Comparison of ENCODE assay signal across 9 cellular contexts in the genomic region with DNA sequence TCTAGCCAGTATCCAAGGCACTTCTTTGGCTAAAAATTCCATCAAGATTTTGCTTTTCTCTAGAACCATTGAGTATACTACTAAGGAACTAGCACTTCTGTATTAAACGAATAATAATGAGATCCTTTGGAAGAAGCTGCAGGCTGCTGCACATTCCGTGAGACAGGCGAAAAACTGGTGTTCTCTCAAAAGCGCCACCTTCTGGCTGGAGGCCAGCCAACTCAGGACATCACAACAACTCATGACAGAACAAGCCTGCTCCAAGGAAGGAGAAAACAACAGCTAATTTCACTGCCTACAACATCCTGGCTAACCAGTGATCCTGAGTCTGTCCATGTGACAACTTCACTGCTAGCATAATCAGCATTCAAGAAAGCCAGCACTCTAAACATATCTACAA.
DNase-seq lines count a peak whose midpoint lies in the region; ATAC-seq, FAIRE-seq and TF ChIP-seq lines count a peak whose summit lies in the region.
"Had no signal": no experiment of that assay in that cellular context is flagged by ENCODE, and none has a peak within 500 bp of the region (broad histone marks: within the 10 kb centered on the region; RNA-seq: fewer than 3 reads in every experiment).

No MANE protein-coding gene starts in this region.

- peak; percentile 44 for ATAC-seq in activated CD8-positive, alpha-beta T cell treated with anti-CD3 and anti-CD28 coated beads, Interleukin-2, amount 10 ng/mL, durations not matched to agents 7 days and 5 days
- no peak for ATAC-seq in HG03342 (IDR thresholded peaks at IDR 0.05; ENCODE audit: unreplicated experiment)
- ATAC-seq: effector memory CD8-positive, alpha-beta T cell had no signal

- H3K4me2 ChIP-seq in keratinocyte (ENCODE audit: control insufficient read depth, extremely low read depth, insufficient read depth, low read depth, low read length), result no peak overlapping the region

- H2AFZ ChIP-seq in keratinocyte (ENCODE audit: control insufficient read depth, low read length), result no peak overlapping the region

- H3K36me3 ChIP-seq in keratinocyte (ENCODE audit: control insufficient read depth in 2 of 2, extremely low read depth in 1 of 2, insufficient read depth in 2 of 2, low read length in 2 of 2), result no peaks in the 10 kb centered on the region

- H3K27ac ChIP-seq in keratinocyte (ENCODE audit: control insufficient read depth, insufficient read depth, low read length), result no peak overlapping the region

- POLR2A ChIA-PET in activated CD8-positive, alpha-beta T cell treated with anti-CD3 and anti-CD28 coated beads, Interleukin-2, amount 10 ng/mL, durations not matched to agents 7 days and 5 days (lab: Charles Lee), result no interaction called here

- no peak overlapping the region for H3K4me3 Mint-ChIP-seq in activated CD8-positive, alpha-beta T cell treated with anti-CD3 and anti-CD28 coated beads, Interleukin-2, amount 10 ng/mL, durations not matched to agents 7 days and 5 days
- H3K4me3 Mint-ChIP-seq: effector memory CD8-positive, alpha-beta T cell had no signal

- DNase-seq in AG08396 (ENCODE audit: low spot score), result peak; percentile 34
- DNase-seq in GM18507 (ENCODE audit: extremely low spot score, insufficient read length, low read depth), result no peak
- DNase-seq in Jurkat, Clone E6-1 (ENCODE audit: low read depth, low spot score), result peak; percentile 32
- peak; percentile 51 for DNase-seq in activated CD8-positive, alpha-beta T cell treated with anti-CD3 and anti-CD28 coated beads, Interleukin-2, amount 10 ng/mL, durations not matched to agents 7 days and 5 days
- no peak for DNase-seq in keratinocyte (ENCODE audit: low read depth, low spot score)
- DNase-seq in pons (ENCODE audit: low spot score), result no peak
- no peak for DNase-seq in GF-D8 (lab: John Stamatoyannopoulos, UW)

- peak; percentile 37 to 57 (median 47) for TF ChIP-seq CTCF in keratinocyte (optimal IDR thresholded peaks at IDR 0.05 in 1 of 3, IDR thresholded peaks at IDR 0.05 in 1 of 3, conservative IDR thresholded peaks at IDR 0.05 in 1 of 3; ENCODE audit: extremely low read depth in 1 of 3, insufficient read depth in 2 of 3, low read length in 3 of 3)

- H3K9me3 Mint-ChIP-seq in activated CD8-positive, alpha-beta T cell treated with anti-CD3 and anti-CD28 coated beads, Interleukin-2, amount 10 ng/mL, durations not matched to agents 7 days and 5 days (ENCODE audit: insufficient read depth), result no peaks in the 10 kb centered on the region
- H3K9me3 Mint-ChIP-seq: effector memory CD8-positive, alpha-beta T cell had no signal

- no peak overlapping the region for H3K27ac Mint-ChIP-seq in activated CD8-positive, alpha-beta T cell treated with anti-CD3 and anti-CD28 coated beads, Interleukin-2, amount 10 ng/mL, durations not matched to agents 7 days and 5 days
- H3K27ac Mint-ChIP-seq: effector memory CD8-positive, alpha-beta T cell had no signal

- no peaks in the 10 kb centered on the region for H4K20me1 ChIP-seq in keratinocyte (ENCODE audit: control insufficient read depth, extremely low read depth, insufficient read depth, low read length)

- no peak overlapping the region for H3K4me3 ChIP-seq in Jurkat, Clone E6-1 (ENCODE audit: low read length)
- H3K4me3 ChIP-seq in keratinocyte (ENCODE audit: control insufficient read depth in 2 of 3, extremely low read depth in 1 of 3, insufficient read depth in 2 of 3, low read depth in 1 of 3, low read length in 3 of 3), result no peak overlapping the region

- no peak overlapping the region for H3K9ac ChIP-seq in keratinocyte (ENCODE audit: control insufficient read depth, extremely low read depth, insufficient read depth, low read length)

- H3K4me1 Mint-ChIP-seq in activated CD8-positive, alpha-beta T cell treated with anti-CD3 and anti-CD28 coated beads, Interleukin-2, amount 10 ng/mL, durations not matched to agents 7 days and 5 days (ENCODE audit: low read depth), result no peaks in the 10 kb centered on the region

- no peaks in the 10 kb centered on the region for H3K36me3 Mint-ChIP-seq in activated CD8-positive, alpha-beta T cell treated with anti-CD3 and anti-CD28 coated beads, Interleukin-2, amount 10 ng/mL, durations not matched to agents 7 days and 5 days (ENCODE audit: low read depth)

- H3K27me3 ChIP-seq in keratinocyte (ENCODE audit: control insufficient read depth, extremely low read depth, insufficient read depth, low read length), result no peaks in the 10 kb centered on the region

- CTCF ChIA-PET in activated CD8-positive, alpha-beta T cell treated with anti-CD3 and anti-CD28 coated beads, Interleukin-2, amount 10 ng/mL, durations not matched to agents 7 days and 5 days (lab: Charles Lee), result interaction anchor here (0.6 to 5.8 kb wide), 3 partner anchors 17 to 81 kb away, joined by 3 to 60 read pairs (median 4); no protein-coding TSS in a partner anchor

- peaks cover 16% of the 10 kb centered on the region for H3K27me3 Mint-ChIP-seq in activated CD8-positive, alpha-beta T cell treated with anti-CD3 and anti-CD28 coated beads, Interleukin-2, amount 10 ng/mL, durations not matched to agents 7 days and 5 days (ENCODE audit: low read depth)

- no peaks in the 10 kb centered on the region for H3K9me1 ChIP-seq in keratinocyte (ENCODE audit: control insufficient read depth, extremely low read depth, insufficient read depth, low read length)

- no peaks in the 10 kb centered on the region for H3K4me1 ChIP-seq in keratinocyte (ENCODE audit: control insufficient read depth, extremely low read depth, insufficient read depth, low read length)

- no peaks in the 10 kb centered on the region for H3K79me2 ChIP-seq in keratinocyte (ENCODE audit: control insufficient read depth, insufficient read depth, low read length)

- FAIRE-seq in GM18507 (lab: Jason Lieb, UNC) (peak; percentile 46), keratinocyte (lab: Jason Lieb, UNC) (peak; percentile 57)

- H3K9me3 ChIP-seq in keratinocyte (ENCODE audit: control insufficient read depth, low read depth, low read length), result no peaks in the 10 kb centered on the region

- dilution Hi-C loops in keratinocyte (cut with MboI; ENCODE audit: extremely low pct_ligation_motif_present, low sequenced_read_pairs), result no loop called here

Comparison
In these comparisons a context has a peak if more than half of its experiments do, and no peak if none do; other contexts are left out.
1. DNase-seq: peak in AG08396 (single experiment), Jurkat, Clone E6-1 (single experiment) and activated CD8-positive, alpha-beta T cell treated with anti-CD3 and anti-CD28 coated beads, Interleukin-2, amount 10 ng/mL, durations not matched to agents 7 days and 5 days (single experiment); none in GM18507 (single experiment), keratinocyte (single experiment), pons (single experiment) and GF-D8 (single experiment).